Comparison of ENCODE assay signal across 8 cellular contexts in genomic region chr16:67841816-67842508, GRCh38. TPM values are rescaled to one million over a fixed set of nuclear protein-coding genes. Genes with fewer than 3 reads are reported as not detected.
A peak's percentile ranks its signal among the peaks of the same experiment; 100 is the strongest.
DNase-seq lines count a peak whose midpoint lies in the region; ATAC-seq, FAIRE-seq and TF ChIP-seq lines count a peak whose summit lies in the region.

THAP11 (plus strand) TSS chr16:67842320; CDS start chr16:67842555, 235 bp downstream.

- peak; percentile 91 for TF ChIP-seq CTCF in WERI-Rb-1 (IDR thresholded peaks at IDR 0.05; ENCODE audit: low read depth, low read length)
- peak; percentile 90 to 95 (median 90) for TF ChIP-seq CTCF in breast epithelium (IDR thresholded peaks at IDR 0.05)

- H3K9me3 ChIP-seq in WERI-Rb-1 (ENCODE audit: severe bottlenecking) (no peaks in the 10 kb centered on the region), breast epithelium (no peaks in the 10 kb centered on the region), small intestine (ENCODE audit: control insufficient read depth, low read depth) (no peaks in the 10 kb centered on the region)

- H3K4me1 ChIP-seq in breast epithelium (peaks cover 21 to 31% of the 10 kb centered on the region in 2 donors), small intestine (ENCODE audit: control insufficient read depth in 2 of 2, insufficient read depth in 1 of 2, low read depth in 1 of 2, low read length in 1 of 2) (peaks cover 13 to 15% of the 10 kb centered on the region in 2 donors)

- H3K36me3 ChIP-seq in WERI-Rb-1 (peaks cover 19% of the 10 kb centered on the region), breast epithelium (no peaks in the 10 kb centered on the region), small intestine (ENCODE audit: control insufficient read depth in 2 of 2, insufficient read depth in 2 of 2, low read length in 2 of 2) (no peaks in the 10 kb centered on the region)

- DNase-seq in AG08396 (ENCODE audit: low spot score) (peak; percentile 93), NCI-H2196 treated with DMSO at 0.1 percent for 48 hours (lab: John Stamatoyannopoulos, UW; ENCODE audit: unreplicated experiment) (peak; percentile 57), WERI-Rb-1 (peak; percentile 95), breast epithelium (ENCODE audit: low spot score in 2 of 2) (peak; percentile 92 to 95), iPS-NIHi11 (ENCODE audit: low spot score) (peak; percentile 86), small intestine (peak; percentile 96)

- H3K27ac ChIP-seq in WERI-Rb-1 (peak within 1 kb of the TSS; percentile 99), breast epithelium (peak within 1 kb of the TSS; percentile 99 to 100), small intestine (ENCODE audit: low read depth in 1 of 2, low read length in 1 of 2) (peak within 1 kb of the TSS; percentile 93 to 95)

- no peak for TF ChIP-seq POLR2A in breast epithelium (IDR thresholded peaks at IDR 0.05)

- no peaks in the 10 kb centered on the region for H3K27me3 ChIP-seq in WERI-Rb-1 (ENCODE audit: insufficient read depth, low read depth, severe bottlenecking)
- no peaks in the 10 kb centered on the region for H3K27me3 ChIP-seq in breast epithelium
- no peaks in the 10 kb centered on the region for H3K27me3 ChIP-seq in small intestine (ENCODE audit: control insufficient read depth in 2 of 2, insufficient read depth in 2 of 2, low read length in 2 of 2)

- WGBS in small intestine, 3 donors = 0 to 1% (median 0%) methylated on average over 60 to 83 of the region's 83 CpGs

- H3K4me3 ChIP-seq in WERI-Rb-1 (ENCODE audit: low read depth, low read length) (peak within 1 kb of the TSS; percentile 84), breast epithelium (peak within 1 kb of the TSS; percentile 82 to 96 (median 84)), small intestine (ENCODE audit: low read depth in 1 of 2, low read length in 2 of 2) (peak within 1 kb of the TSS; percentile 53 to 77)

- no peak for FAIRE-seq in small intestine (lab: Jason Lieb, UNC)

- intact Hi-C loops in breast epithelium (cut with DNase I; ENCODE audit: low total_unique reads) = no loop called here

- ATAC-seq in GM18907 (IDR thresholded peaks at IDR 0.05; ENCODE audit: unreplicated experiment) (peak; percentile 57), HG03139 (IDR thresholded peaks at IDR 0.05; ENCODE audit: unreplicated experiment) (peak; percentile 40)

RNA-seq across cellular contexts. Expression of gene THAP11, which starts in this region (rescaled TPM):
- total RNA-seq in breast epithelium = 10 to 100 TPM; 51.1 to 57.8 (median 53.0) TPM
- polyA plus RNA-seq in small intestine = 10 to 100 TPM; 15.0 to 21.7 (median 16.8) TPM

Comparison
In these comparisons a context has a peak if more than half of its experiments do, and no peak if none do; other contexts are left out.
1. Peak in every context shown above with its lines: DNase-seq, ATAC-seq, H3K4me3 ChIP-seq and H3K27ac ChIP-seq.